Comparison of ENCODE assay signal across 22 cellular contexts in genomic region chr4:101050836-101051205, GRCh38.
DNase-seq lines count a peak whose midpoint lies in the region; ATAC-seq and TF ChIP-seq lines count a peak whose summit lies in the region.
"Had no signal": no experiment of that assay in that cellular context is flagged by ENCODE, and none has a peak within 500 bp of the region (broad histone marks: within the 10 kb centered on the region; RNA-seq: fewer than 3 reads in every experiment).

No MANE protein-coding gene starts in this region.

- peak overlapping the region in 1 of 2 donors; percentile 59 for H3K4me3 Mint-ChIP-seq in activated T-cell treated with anti-CD3 and anti-CD28 coated beads, Interleukin-2, amount 50 U/mL, for 72 hours
- no peak overlapping the region for H3K4me3 Mint-ChIP-seq in T-cell
- H3K4me3 Mint-ChIP-seq in neural progenitor cell, result no peak overlapping the region
- H3K4me3 Mint-ChIP-seq: H9, HFFc6 had no signal

- H3K27me3 ChIP-seq in neural progenitor cell, result no peaks in the 10 kb centered on the region
- H3K27me3 ChIP-seq: BE2C, MG63, Peyer's patch, SJSA1 had no signal

- no peak overlapping the region for H3K27ac ChIP-seq in neural progenitor cell
- H3K27ac ChIP-seq: A549, HL-60, Peyer's patch, SJSA1 had no signal

- no peaks in the 10 kb centered on the region for H4K20me1 ChIP-seq in neural progenitor cell (ENCODE audit: low read depth)

- no peaks in the 10 kb centered on the region for H3F3A ChIP-seq in neural progenitor cell (ENCODE audit: low read depth)

- ATAC-seq in activated T-cell treated with anti-CD3 and anti-CD28 coated beads, Interleukin-2, amount 50 U/mL, for 72 hours (replicated peaks in 1 of 2), result peak in 1 of 2 donors; percentile 28
- ATAC-seq in T-cell (replicated peaks in 1 of 4), result no peak
- ATAC-seq in GM21381 (IDR thresholded peaks at IDR 0.05; ENCODE audit: unreplicated experiment), result no peak
- ATAC-seq: A549, HepG2, K562 had no signal

- peaks cover 37% of the 10 kb centered on the region for H3K4me1 ChIP-seq in neural progenitor cell
- H3K4me1 ChIP-seq: A549, Peyer's patch, SJSA1 had no signal

- no peak overlapping the region for H2AFZ ChIP-seq in neural progenitor cell (replicated peaks)

- H3K4me3 ChIP-seq in neural progenitor cell, result no peak overlapping the region
- H3K4me3 ChIP-seq: A549, K562, MG63, Peyer's patch, SJSA1 had no signal

- peaks cover 14% of the 10 kb centered on the region for H3K4me1 Mint-ChIP-seq in activated T-cell treated with anti-CD3 and anti-CD28 coated beads, Interleukin-2, amount 50 U/mL, for 72 hours (ENCODE audit: low read depth)
- H3K4me1 Mint-ChIP-seq in T-cell, result peaks cover 5 to 12% (median 6%) of the 10 kb centered on the region in 3 donors
- H3K4me1 Mint-ChIP-seq in neural progenitor cell, result peaks cover 26% of the 10 kb centered on the region

- no peaks in the 10 kb centered on the region for H3K9me3 ChIP-seq in neural progenitor cell (ENCODE audit: low read depth)
- H3K9me3 ChIP-seq: A549, BE2C, MG63, Peyer's patch, SJSA1 had no signal

- peaks cover 0 to 1% of the 10 kb centered on the region in 2 donors for H3K36me3 Mint-ChIP-seq in activated T-cell treated with anti-CD3 and anti-CD28 coated beads, Interleukin-2, amount 50 U/mL, for 72 hours (ENCODE audit: insufficient read depth in 2 of 2)
- H3K36me3 Mint-ChIP-seq in T-cell (peaks cover 8% of the 10 kb centered on the region), neural progenitor cell (no peaks in the 10 kb centered on the region)

- POLR2A ChIA-PET in T-cell (lab: Charles Lee), result no interaction called here

- H3K79me2 ChIP-seq in neural progenitor cell (ENCODE audit: low read depth), result no peaks in the 10 kb centered on the region

- H3K9ac ChIP-seq in neural progenitor cell, result no peak overlapping the region

- no peaks in the 10 kb centered on the region for H3K9me3 Mint-ChIP-seq in activated T-cell treated with anti-CD3 and anti-CD28 coated beads, Interleukin-2, amount 50 U/mL, for 72 hours
- H3K9me3 Mint-ChIP-seq in T-cell (no peaks in the 10 kb centered on the region), neural progenitor cell (no peaks in the 10 kb centered on the region)
- H3K9me3 Mint-ChIP-seq: H9, HFFc6 had no signal

- H3K27me3 Mint-ChIP-seq in activated T-cell treated with anti-CD3 and anti-CD28 coated beads, Interleukin-2, amount 50 U/mL, for 72 hours (ENCODE audit: low read depth), result no peaks in the 10 kb centered on the region
- H3K27me3 Mint-ChIP-seq in T-cell (no peaks in the 10 kb centered on the region), neural progenitor cell (ENCODE audit: insufficient read depth, low read depth) (no peaks in the 10 kb centered on the region)

- peak overlapping the region; percentile 50 for H3K27ac Mint-ChIP-seq in activated T-cell treated with anti-CD3 and anti-CD28 coated beads, Interleukin-2, amount 50 U/mL, for 72 hours
- H3K27ac Mint-ChIP-seq in T-cell (peak overlapping the region; percentile 16 to 25), neural progenitor cell (peak overlapping the region; percentile 58)
- H3K27ac Mint-ChIP-seq: HFFc6 had no signal

- peak overlapping the region; percentile 37 for H3K4me2 ChIP-seq in neural progenitor cell
- H3K4me2 ChIP-seq: A549 had no signal

- no peak for TF ChIP-seq CTCF in neural progenitor cell (IDR thresholded peaks at IDR 0.05)

- CTCF ChIA-PET in T-cell (lab: Charles Lee), result no interaction called here

- DNase-seq in activated T-cell treated with anti-CD3 and anti-CD28 coated beads, Interleukin-2, amount 50 U/mL, for 72 hours, result no peak
- DNase-seq in activated T-cell treated with anti-CD3 and anti-CD28 coated beads for 4 hours (no peak), T-cell (no peak), neural progenitor cell (ENCODE audit: low spot score) (no peak), SKM-1 (lab: John Stamatoyannopoulos, UW; ENCODE audit: unreplicated experiment) (no peak), glomerular visceral epithelial cell (ENCODE audit: extremely low spot score) (no peak)
- DNase-seq: BE2C, DMS79, H9, HFFc6, MG63, NCI-H1417, NCI-H187, NCI-H446, NCI-H526, Peyer's patch had no signal

- no peaks in the 10 kb centered on the region for H3K36me3 ChIP-seq in neural progenitor cell
- H3K36me3 ChIP-seq: BE2C, MG63, Peyer's patch, SJSA1 had no signal
